Comparison of ENCODE assay signal across 1 cellular context in the genomic region with DNA sequence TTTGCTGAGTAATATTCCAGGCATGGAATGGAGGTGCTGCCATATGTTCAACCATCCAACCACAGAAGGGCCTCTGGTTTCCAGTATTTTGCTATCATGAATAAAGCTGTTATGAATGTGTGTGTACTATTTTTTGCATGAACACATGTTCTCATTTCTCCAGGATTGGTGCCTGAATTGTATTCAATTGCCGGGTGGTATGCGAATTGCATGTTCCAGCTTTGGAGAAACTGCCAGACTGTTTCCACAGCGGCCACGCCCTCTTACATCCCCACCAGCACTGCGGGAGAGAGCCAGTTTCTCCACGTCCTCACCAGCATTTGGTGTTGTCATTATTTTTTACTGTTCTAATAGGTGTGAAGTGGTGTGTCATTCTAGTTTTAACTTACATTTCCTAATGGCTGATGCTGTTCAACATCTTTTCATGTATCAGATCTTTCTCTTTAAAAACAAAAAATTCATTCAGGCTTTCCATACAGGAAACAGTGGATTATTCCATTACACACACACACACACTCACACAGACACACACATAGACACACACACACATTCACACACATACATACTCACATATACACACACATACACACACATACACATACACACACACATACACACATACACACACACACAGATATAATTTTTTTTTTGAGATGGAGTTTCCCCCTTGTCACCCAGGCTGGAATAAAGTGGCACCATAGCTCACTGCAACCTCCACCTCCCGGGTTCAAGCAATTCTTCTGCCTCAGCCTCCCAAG.
TF ChIP-seq lines count a peak whose summit lies in the region.

No MANE protein-coding gene starts in this region.

TF ChIP-seq in GM12878, 131 proteins besides CTCF, POLR2A, EP300 and RAD21 (continued from another document):
- TF ChIP-seq BCL3 (IDR thresholded peaks at IDR 0.05; ENCODE audit: borderline replicate concordance, insufficient read depth, low read depth, low read length, poor library complexity, severe bottlenecking): peak; percentile 80
